ENCODE assay signal across 1 cellular context in the genomic region with DNA sequence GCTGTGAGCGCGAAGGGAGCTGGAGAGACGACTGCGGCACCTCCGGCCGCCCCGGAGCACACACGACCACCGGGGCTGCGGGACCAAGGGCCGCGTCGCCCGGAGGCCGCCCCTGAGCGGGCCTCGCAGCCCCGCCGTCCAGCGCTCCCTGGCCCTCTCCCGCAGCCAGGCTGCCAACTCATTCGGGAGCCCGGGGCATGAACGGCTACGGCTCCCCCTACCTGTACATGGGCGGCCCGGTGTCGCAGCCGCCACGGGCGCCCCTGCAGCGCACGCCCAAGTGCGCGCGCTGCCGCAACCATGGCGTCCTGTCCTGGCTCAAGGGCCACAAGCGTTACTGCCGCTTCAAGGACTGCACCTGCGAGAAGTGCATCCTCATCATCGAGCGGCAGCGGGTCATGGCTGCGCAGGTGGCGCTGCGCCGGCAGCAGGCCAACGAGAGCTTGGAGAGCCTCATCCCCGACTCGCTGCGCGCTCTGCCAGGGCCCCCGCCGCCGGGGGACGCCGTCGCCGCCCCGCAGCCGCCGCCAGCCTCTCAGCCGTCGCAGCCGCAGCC.
TF ChIP-seq lines count a peak whose summit lies in the region.

No MANE protein-coding gene starts in this region.

TF ChIP-seq in SK-N-SH, 30 proteins besides CTCF, POLR2A, EP300 and RAD21 (continued from another document):
- TF ChIP-seq, protein P1, sequence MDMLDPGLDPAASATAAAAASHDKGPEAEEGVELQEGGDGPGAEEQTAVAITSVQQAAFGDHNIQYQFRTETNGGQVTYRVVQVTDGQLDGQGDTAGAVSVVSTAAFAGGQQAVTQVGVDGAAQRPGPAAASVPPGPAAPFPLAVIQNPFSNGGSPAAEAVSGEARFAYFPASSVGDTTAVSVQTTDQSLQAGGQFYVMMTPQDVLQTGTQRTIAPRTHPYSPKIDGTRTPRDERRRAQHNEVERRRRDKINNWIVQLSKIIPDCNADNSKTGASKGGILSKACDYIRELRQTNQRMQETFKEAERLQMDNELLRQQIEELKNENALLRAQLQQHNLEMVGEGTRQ (IDR thresholded peaks at IDR 0.05; ENCODE audit: borderline replicate concordance, low read depth, low read length) = no peak
- TF ChIP-seq FOXM1 (IDR thresholded peaks at IDR 0.05; ENCODE audit: low read depth) (no peak), TEAD4 (IDR thresholded peaks at IDR 0.05; ENCODE audit: borderline replicate concordance, insufficient read depth) (no peak), NRF1 (IDR thresholded peaks at IDR 0.05; ENCODE audit: low read depth, low read length) (no peak)
- TF ChIP-seq, protein P2, sequence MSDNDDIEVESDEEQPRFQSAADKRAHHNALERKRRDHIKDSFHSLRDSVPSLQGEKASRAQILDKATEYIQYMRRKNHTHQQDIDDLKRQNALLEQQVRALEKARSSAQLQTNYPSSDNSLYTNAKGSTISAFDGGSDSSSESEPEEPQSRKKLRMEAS (IDR thresholded peaks at IDR 0.05; ENCODE audit: low read depth) = no peak
